8 cellular contexts compared by ENCODE assay signal in genomic region chr10:121696854-121697253, GRCh38.
A peak's percentile ranks its signal among the peaks of the same experiment; 100 is the strongest.
DNase-seq lines count a peak whose midpoint lies in the region; ATAC-seq, FAIRE-seq and TF ChIP-seq lines count a peak whose summit lies in the region.

No MANE protein-coding gene starts in this region.

- peak; percentile 26 for TF ChIP-seq CTCF in D721Med (IDR thresholded peaks at IDR 0.05; ENCODE audit: insufficient read depth, missing control alignments)
- TF ChIP-seq CTCF in HEK293 (tag by site-specific recombination; IDR thresholded peaks at IDR 0.05), result no peak
- peak; percentile 48 for TF ChIP-seq CTCF in activated CD8-positive, alpha-beta T cell treated with anti-CD3 and anti-CD28 coated beads for 36 hours (IDR thresholded peaks at IDR 0.05)

- H3K27ac Mint-ChIP-seq in activated CD8-positive, alpha-beta T cell treated with anti-CD3 and anti-CD28 coated beads for 36 hours, result no peak overlapping the region
- no peak overlapping the region for H3K27ac Mint-ChIP-seq in activated T-helper 17 cell treated with anti-CD3 and anti-CD28 coated beads, Interleukin-2, amount 50 U/mL, for 72 hours

- no peaks in the 10 kb centered on the region for H3K9me3 ChIP-seq in HEK293 (ENCODE audit: control insufficient read depth, insufficient read depth, low read depth, low read length)

- no peak overlapping the region for H3K27ac ChIP-seq in HEK293 (ENCODE audit: extremely low read depth, low read depth, low read length)

- no peak overlapping the region for H3K4me3 Mint-ChIP-seq in activated CD8-positive, alpha-beta T cell treated with anti-CD3 and anti-CD28 coated beads for 36 hours
- no peak overlapping the region for H3K4me3 Mint-ChIP-seq in activated T-helper 17 cell treated with anti-CD3 and anti-CD28 coated beads, Interleukin-2, amount 50 U/mL, for 72 hours

- peaks cover 7% of the 10 kb centered on the region for H3K9me3 Mint-ChIP-seq in activated CD8-positive, alpha-beta T cell treated with anti-CD3 and anti-CD28 coated beads for 36 hours
- H3K9me3 Mint-ChIP-seq in activated T-helper 17 cell treated with anti-CD3 and anti-CD28 coated beads, Interleukin-2, amount 50 U/mL, for 72 hours, result no peaks in the 10 kb centered on the region

- no peaks in the 10 kb centered on the region for H3K4me1 Mint-ChIP-seq in activated CD8-positive, alpha-beta T cell treated with anti-CD3 and anti-CD28 coated beads for 36 hours (ENCODE audit: low read depth)
- no peaks in the 10 kb centered on the region for H3K4me1 Mint-ChIP-seq in activated T-helper 17 cell treated with anti-CD3 and anti-CD28 coated beads, Interleukin-2, amount 50 U/mL, for 72 hours

- no peak overlapping the region for H3K4me3 ChIP-seq in HEK293 (ENCODE audit: low read depth, low read length)

- POLR2A ChIA-PET in HEK293 (lab: Yijun Ruan, JAX), result no interaction called here
- POLR2A ChIA-PET in activated CD8-positive, alpha-beta T cell treated with anti-CD3 and anti-CD28 coated beads for 36 hours (lab: Charles Lee), result interaction anchor here (0.9 kb wide), 1 partner anchor 78 kb away, joined by 3 read pairs; no protein-coding TSS in a partner anchor

- H3K36me3 ChIP-seq in HEK293 (ENCODE audit: control insufficient read depth in 2 of 2, insufficient read depth in 1 of 2, low read length in 2 of 2), result no peaks in the 10 kb centered on the region

- DNase-seq in D721Med (ENCODE audit: insufficient read length, low spot score) (no peak), lung microvascular endothelial cell (ENCODE audit: low read depth in 2 of 2) (peak; percentile 3 to 10), GOT3 (lab: John Stamatoyannopoulos, UW) (no peak)
- peak; percentile 50 for DNase-seq in activated CD8-positive, alpha-beta T cell treated with anti-CD3 and anti-CD28 coated beads for 36 hours

- CTCF ChIA-PET in HEK293 (lab: Yijun Ruan, JAX), result interaction anchor here (0.5 to 1.8 kb wide), 16 partner anchors 12 to 1530 kb away, joined by 3 to 7 read pairs (median 3); no protein-coding TSS in a partner anchor
- CTCF ChIA-PET in activated CD8-positive, alpha-beta T cell treated with anti-CD3 and anti-CD28 coated beads for 36 hours (lab: Charles Lee), result interaction anchor here (0.8 to 1.1 kb wide), 2 partner anchors 12 to 36 kb away, joined by 3 read pairs; no protein-coding TSS in a partner anchor

- H3K36me3 Mint-ChIP-seq in activated CD8-positive, alpha-beta T cell treated with anti-CD3 and anti-CD28 coated beads for 36 hours (ENCODE audit: low read depth), result no peaks in the 10 kb centered on the region
- H3K36me3 Mint-ChIP-seq in activated T-helper 17 cell treated with anti-CD3 and anti-CD28 coated beads, Interleukin-2, amount 50 U/mL, for 72 hours (ENCODE audit: low read depth), result no peaks in the 10 kb centered on the region

- FAIRE-seq in D721Med (lab: Jason Lieb, UNC), result no peak

- H3K4me1 ChIP-seq in HEK293 (ENCODE audit: control insufficient read depth, insufficient read depth, low read length), result no peaks in the 10 kb centered on the region

- H3K27me3 Mint-ChIP-seq in activated CD8-positive, alpha-beta T cell treated with anti-CD3 and anti-CD28 coated beads for 36 hours, result peaks cover 1% of the 10 kb centered on the region
- peaks cover 12% of the 10 kb centered on the region for H3K27me3 Mint-ChIP-seq in activated T-helper 17 cell treated with anti-CD3 and anti-CD28 coated beads, Interleukin-2, amount 50 U/mL, for 72 hours

- intact Hi-C loops in activated CD8-positive, alpha-beta T cell treated with anti-CD3 and anti-CD28 coated beads for 36 hours (cut with micrococcal nuclease), result no loop called here

- ATAC-seq in activated CD8-positive, alpha-beta T cell treated with anti-CD3 and anti-CD28 coated beads for 36 hours, result no peak
- ATAC-seq in GM18870 (IDR thresholded peaks at IDR 0.05; ENCODE audit: unreplicated experiment) (no peak), GM21447 (IDR thresholded peaks at IDR 0.05; ENCODE audit: unreplicated experiment) (no peak)
- no peak for ATAC-seq in activated T-helper 17 cell treated with anti-CD3 and anti-CD28 coated beads, Interleukin-2, amount 50 U/mL, for 72 hours (replicated peaks)

TF ChIP-seq in HEK293, 187 proteins besides CTCF, POLR2A, EP300 and RAD21:
- TF ChIP-seq ZNF768 (tag by site-specific recombination; IDR thresholded peaks at IDR 0.05) (0 out of 2 replicates have a peak, but pooled peaks have one; percentile 59), ZNF76 (tag by site-specific recombination; IDR thresholded peaks at IDR 0.05; ENCODE audit: borderline replicate concordance, low read depth) (no peak)

Comparison
In these comparisons a context has a peak if more than half of its experiments do, and no peak if none do; other contexts are left out.
1. DNase-seq: peak in activated CD8-positive, alpha-beta T cell treated with anti-CD3 and anti-CD28 coated beads for 36 hours (single experiment) and lung microvascular endothelial cell (2 of 2); none in D721Med (single experiment) and GOT3 (single experiment).